In genomic region chr3:189272500-189273119, GRCh38 we compare ENCODE assay signal across 8 cellular contexts.
DNase-seq lines count a peak whose midpoint lies in the region; ATAC-seq, FAIRE-seq and TF ChIP-seq lines count a peak whose summit lies in the region.

No MANE protein-coding gene starts in this region.

- TF ChIP-seq CTCF in HCT116 (IDR thresholded peaks at IDR 0.05 in 2 of 3, conservative IDR thresholded peaks at IDR 0.05 in 1 of 3; ENCODE audit: borderline replicate concordance in 1 of 3, insufficient read depth in 1 of 3, low read depth in 2 of 3, low read length in 2 of 3) (peak; percentile 55 to 79 (median 58); a peak in 5 of 6 replicates), OCI-LY1 (IDR thresholded peaks at IDR 0.05; ENCODE audit: low read length) (peak; percentile 72), foreskin keratinocyte (conservative IDR thresholded peaks at IDR 0.05) (peak; percentile 72)

- H3K27ac ChIP-seq in CD4-positive, alpha-beta memory T cell (ENCODE audit: low read depth, low read length) = no peak overlapping the region
- no peak overlapping the region for H3K27ac ChIP-seq in HCT116 (ENCODE audit: low read depth, low read length)
- no peak overlapping the region for H3K27ac ChIP-seq in OCI-LY1 (ENCODE audit: low read depth, low read length, poor library complexity, severe bottlenecking)
- H3K27ac ChIP-seq in foreskin keratinocyte = no peak overlapping the region

- intact Hi-C loops in CD4-positive, alpha-beta memory T cell (cut with micrococcal nuclease) = loop anchor here (1.0 to 5.0 kb wide), 4 partner anchors 52 to 930 kb away; no protein-coding TSS in a partner anchor
- intact Hi-C loops in HCT116 (cut with micrococcal nuclease) = loop anchor here (5.0 kb wide), 1 partner anchor 380 kb away; no protein-coding TSS in a partner anchor

- no peaks in the 10 kb centered on the region for H3K9me3 ChIP-seq in CD4-positive, alpha-beta memory T cell (ENCODE audit: control insufficient read depth in 1 of 2, low read length in 2 of 2)
- no peaks in the 10 kb centered on the region for H3K9me3 ChIP-seq in HCT116 (ENCODE audit: control insufficient read depth in 1 of 2, insufficient read depth in 1 of 2, low read depth in 1 of 2, low read length in 2 of 2)
- H3K9me3 ChIP-seq in OCI-LY1 (ENCODE audit: low read length) = no peaks in the 10 kb centered on the region

- no peaks in the 10 kb centered on the region for H3K36me3 Mint-ChIP-seq in CD4-positive, alpha-beta memory T cell

- peak in 4 of 5 donors; percentile 13 to 23 (median 16) for DNase-seq in CD4-positive, alpha-beta memory T cell
- DNase-seq in HCT116 (ENCODE audit: low read depth, low spot score) = no peak
- no peak for DNase-seq in foreskin keratinocyte
- DNase-seq in HTR-8/SVneo (ENCODE audit: insufficient read length, low spot score) = no peak

- peaks cover 0 to 3% (median 0%) of the 10 kb centered on the region in 8 donors for H3K9me3 Mint-ChIP-seq in CD4-positive, alpha-beta memory T cell

- H4K20me1 ChIP-seq in HCT116 (ENCODE audit: insufficient read depth) (no peaks in the 10 kb centered on the region), OCI-LY1 (ENCODE audit: insufficient read depth, low read length) (no peaks in the 10 kb centered on the region)

- POLR2A ChIA-PET in CD4-positive, alpha-beta memory T cell (lab: Charles Lee; ENCODE audit: partially characterized antibody) = interaction anchor here (1.5 kb wide), 1 partner anchor 53 kb away, joined by 4 read pairs; no protein-coding TSS in a partner anchor
- POLR2A ChIA-PET in HCT116 (lab: Charles Lee) = interaction anchor here (0.7 to 1.0 kb wide), 2 partner anchors 38 to 676 kb away, joined by 3 to 8 read pairs; no protein-coding TSS in a partner anchor

- no peaks in the 10 kb centered on the region for H3K27me3 ChIP-seq in CD4-positive, alpha-beta memory T cell (ENCODE audit: insufficient read depth, low read length)
- H3K27me3 ChIP-seq in HCT116 (ENCODE audit: insufficient read depth, low read length) (no peaks in the 10 kb centered on the region; the same call in 1 of the 2 replicates), OCI-LY1 (ENCODE audit: insufficient read depth, low read length) (no peaks in the 10 kb centered on the region), foreskin keratinocyte (no peaks in the 10 kb centered on the region)

- H3K4me1 Mint-ChIP-seq in CD4-positive, alpha-beta memory T cell = peaks cover 15 to 23% (median 18%) of the 10 kb centered on the region in 4 donors

- H3K79me2 ChIP-seq in HCT116 (ENCODE audit: insufficient read depth, low read length) = no peaks in the 10 kb centered on the region
- no peaks in the 10 kb centered on the region for H3K79me2 ChIP-seq in OCI-LY1 (ENCODE audit: insufficient read depth, low read length)

- RAD21 ChIA-PET in HCT116 (lab: Charles Lee; ENCODE audit: low non-redundant PET in 1 of 2, low total read pairs in 2 of 2, uncharacterized antibody in 2 of 2, unreplicated experiment in 2 of 2) = interaction anchor here in 1 of 2 experiments (1.7 kb wide), 1 partner anchor 675 kb away, joined by 14 read pairs; no protein-coding TSS in a partner anchor

- no peak overlapping the region for H3K4me3 Mint-ChIP-seq in CD4-positive, alpha-beta memory T cell

- H3F3A ChIP-seq in OCI-LY1 (ENCODE audit: insufficient read depth, low read length) = no peaks in the 10 kb centered on the region

- BruUV-seq in HCT116 (replicated peaks; lab: Mats Ljungman, UMichigan) = no TSS peak

- no peak for FAIRE-seq in HTR-8/SVneo (lab: Jason Lieb, UNC)

- no peaks in the 10 kb centered on the region for H3K36me3 ChIP-seq in CD4-positive, alpha-beta memory T cell (ENCODE audit: insufficient read depth, low read length)
- H3K36me3 ChIP-seq in HCT116 (ENCODE audit: control insufficient read depth in 1 of 2, insufficient read depth in 2 of 2, low read length in 2 of 2) = no peaks in the 10 kb centered on the region
- no peaks in the 10 kb centered on the region for H3K36me3 ChIP-seq in OCI-LY1 (ENCODE audit: insufficient read depth, low read length)

- peaks cover 0 to 2% of the 10 kb centered on the region in 2 donors for H3K27me3 Mint-ChIP-seq in CD4-positive, alpha-beta memory T cell

- H3K27ac Mint-ChIP-seq in CD4-positive, alpha-beta memory T cell = peak overlapping the region in 5 of 7 donors; percentile 16 to 90 (median 20)

- H3K4me3 ChIP-seq in CD4-positive, alpha-beta memory T cell (ENCODE audit: low read length in 2 of 2) = no peak overlapping the region
- H3K4me3 ChIP-seq in HCT116 (replicated peaks in 1 of 2; ENCODE audit: low read depth in 1 of 2, low read length in 2 of 2) (no peak overlapping the region), OCI-LY1 (ENCODE audit: low read depth, low read length, poor library complexity, severe bottlenecking) (no peak overlapping the region)

- no peak overlapping the region for H3K4me2 ChIP-seq in HCT116 (ENCODE audit: low read length)
- H3K4me2 ChIP-seq in OCI-LY1 (ENCODE audit: low read length) = no peak overlapping the region

- no peak overlapping the region for H2AFZ ChIP-seq in HCT116 (ENCODE audit: low read depth, low read length, poor library complexity, severe bottlenecking)
- H2AFZ ChIP-seq in OCI-LY1 (ENCODE audit: low read length) = no peak overlapping the region

- CTCF ChIA-PET in CD4-positive, alpha-beta memory T cell (lab: Charles Lee; ENCODE audit: partially characterized antibody) = interaction anchor here (0.7 to 6.1 kb wide), 32 partner anchors 9 to 695 kb away, joined by 3 to 73 read pairs (median 4); no protein-coding TSS in a partner anchor
- CTCF ChIA-PET in HCT116 (lab: Charles Lee) = interaction anchor here (0.6 to 3.4 kb wide), 24 partner anchors 9 to 740 kb away, joined by 3 to 92 read pairs (median 4); no protein-coding TSS in a partner anchor

- H3K9ac ChIP-seq in HCT116 (ENCODE audit: low read length) (no peak overlapping the region), OCI-LY1 (ENCODE audit: low read length) (no peak overlapping the region)

- peaks cover 11% of the 10 kb centered on the region for H3K4me1 ChIP-seq in CD4-positive, alpha-beta memory T cell (ENCODE audit: insufficient read depth, low read length)
- H3K4me1 ChIP-seq in HCT116 (ENCODE audit: control insufficient read depth in 1 of 2, insufficient read depth in 2 of 2, low read length in 2 of 2) (peaks cover 8 to 17% of the 10 kb centered on the region in 2 experiments; a peak in 3 of 4 replicates), OCI-LY1 (ENCODE audit: insufficient read depth, low read length, severe bottlenecking) (no peaks in the 10 kb centered on the region), foreskin keratinocyte (peaks cover 49% of the 10 kb centered on the region)

- peak; percentile 67 for ATAC-seq in HCT116
- ATAC-seq in foreskin keratinocyte = no peak
- no peak for ATAC-seq in HG03521 (IDR thresholded peaks at IDR 0.05; ENCODE audit: unreplicated experiment)
- no peak for ATAC-seq in GM21423 (IDR thresholded peaks at IDR 0.05; ENCODE audit: unreplicated experiment)
- ATAC-seq in HG03135 (IDR thresholded peaks at IDR 0.05; ENCODE audit: unreplicated experiment) = no peak

- H3K9me2 ChIP-seq in HCT116 (ENCODE audit: insufficient read depth) (no peaks in the 10 kb centered on the region), OCI-LY1 (ENCODE audit: low read depth, low read length) (no peaks in the 10 kb centered on the region)

- TF ChIP-seq POLR2A in HCT116 (IDR thresholded peaks at IDR 0.05; ENCODE audit: borderline replicate concordance, extremely low read depth, insufficient read depth, insufficient read length) = no peak

- peak; percentile 78 for TF ChIP-seq RAD21 in HCT116 (IDR thresholded peaks at IDR 0.05; ENCODE audit: low read depth)

TF ChIP-seq in HCT116, 20 proteins besides CTCF, POLR2A, EP300 and RAD21:
- TF ChIP-seq POLR2AphosphoS5 (IDR thresholded peaks at IDR 0.05; ENCODE audit: low read depth, low read length) = no peak
- TF ChIP-seq, protein P1, sequence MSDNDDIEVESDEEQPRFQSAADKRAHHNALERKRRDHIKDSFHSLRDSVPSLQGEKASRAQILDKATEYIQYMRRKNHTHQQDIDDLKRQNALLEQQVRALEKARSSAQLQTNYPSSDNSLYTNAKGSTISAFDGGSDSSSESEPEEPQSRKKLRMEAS (IDR thresholded peaks at IDR 0.05) = no peak
- no peak for TF ChIP-seq ZBTB33 (IDR thresholded peaks at IDR 0.05; ENCODE audit: extremely low read depth, insufficient replicate concordance, low read length)
- no peak for TF ChIP-seq EZH2phosphoT487 (IDR thresholded peaks at IDR 0.05; ENCODE audit: borderline replicate concordance)
- no peak for TF ChIP-seq TCF7L2 (IDR thresholded peaks at IDR 0.05; ENCODE audit: borderline replicate concordance, extremely low read depth, insufficient read depth, insufficient read length)
- no peak for TF ChIP-seq ATF3 (IDR thresholded peaks at IDR 0.05)
- no peak for TF ChIP-seq SIN3A (IDR thresholded peaks at IDR 0.05; ENCODE audit: low read depth)
- no peak for TF ChIP-seq SP1 (IDR thresholded peaks at IDR 0.05; ENCODE audit: low read depth)
- TF ChIP-seq YY1 (IDR thresholded peaks at IDR 0.05; ENCODE audit: extremely low read depth, insufficient replicate concordance, low read depth, low read length) = no peak
- no peak for TF ChIP-seq FOSL1 (IDR thresholded peaks at IDR 0.05; ENCODE audit: low read depth)
- no peak for TF ChIP-seq ZFX (IDR thresholded peaks at IDR 0.05)

Comparison
In these comparisons a context has a peak if more than half of its experiments do, and no peak if none do; other contexts are left out.
1. DNase-seq: peak in CD4-positive, alpha-beta memory T cell (4 of 5); none in HCT116 (single experiment), foreskin keratinocyte (0 of 2) and HTR-8/SVneo (single experiment).
2. Peak in every context shown above with its lines, with median percentiles within 50 percentile points of each other: CTCF ChIP-seq.